Comparison of ENCODE assay signal across 14 cellular contexts in genomic region chr10:5575482-5576153, GRCh38. TPM values are rescaled to one million over a fixed set of nuclear protein-coding genes. Genes with fewer than 3 reads are reported as not detected.
A peak's percentile ranks its signal among the peaks of the same experiment; 100 is the strongest.
DNase-seq lines count a peak whose midpoint lies in the region; ATAC-seq, FAIRE-seq and TF ChIP-seq lines count a peak whose summit lies in the region.
"Had no signal": no experiment of that assay in that cellular context is flagged by ENCODE, and none has a peak within 500 bp of the region (broad histone marks: within the 10 kb centered on the region; RNA-seq: fewer than 3 reads in every experiment).

No MANE protein-coding gene starts in this region.

- H2BK5ac ChIP-seq in mesenchymal stem cell (ENCODE audit: low read depth, low read length, poor library complexity, severe bottlenecking), result no peak overlapping the region

- FAIRE-seq in G401.6 (lab: Jason Lieb, UNC) (peak; percentile 72), astrocyte (lab: Jason Lieb, UNC) (peak; percentile 81)

- no peaks in the 10 kb centered on the region for H3K27me3 ChIP-seq in AG04450 (ENCODE audit: control insufficient read depth, insufficient read depth, low read length)
- H3K27me3 ChIP-seq in astrocyte (ENCODE audit: insufficient read depth, low read length), result no peaks in the 10 kb centered on the region
- H3K27me3 ChIP-seq in mesenchymal stem cell (ENCODE audit: control insufficient read depth in 1 of 2, insufficient read depth in 1 of 2, low read length in 2 of 2), result no peaks in the 10 kb centered on the region
- H3K27me3 ChIP-seq: heart right ventricle had no signal

- H2BK15ac ChIP-seq in mesenchymal stem cell (ENCODE audit: low read depth, poor library complexity, severe bottlenecking), result no peak overlapping the region

- H2BK12ac ChIP-seq in mesenchymal stem cell (ENCODE audit: low read length in 2 of 2), result peak overlapping the region in 1 of 2 experiments; percentile 49

- H4K8ac ChIP-seq in mesenchymal stem cell (ENCODE audit: low read length), result no peak overlapping the region

- H3K4me3 Mint-ChIP-seq in astrocyte (ENCODE audit: unreplicated experiment), result no peak overlapping the region
- H3K4me3 Mint-ChIP-seq: central memory CD8-positive, alpha-beta T cell had no signal

- peaks cover 1% of the 10 kb centered on the region for H3K36me3 Mint-ChIP-seq in astrocyte (ENCODE audit: low read depth, unreplicated experiment)
- H3K36me3 Mint-ChIP-seq: naive B cell had no signal

- DNase-seq in AG04450 (ENCODE audit: low read depth, low spot score) (peak; percentile 33), astrocyte (ENCODE audit: low read depth) (peak; percentile 75), mesenchymal stem cell (no peak), NCI-H2171 (lab: John Stamatoyannopoulos, UW) (no peak), NCI-H187 treated with DMSO at 0.1 percent for 48 hours (lab: John Stamatoyannopoulos, UW) (no peak)
- DNase-seq in activated CD4-positive, alpha-beta T cell treated with anti-CD3 and anti-CD28 coated beads for 1 hour, result no peak
- DNase-seq: heart right ventricle; naive B cell; stimulated activated CD4-positive, alpha-beta T cell treated with anti-CD3 and anti-CD28 coated beads, Interleukin-4, amount 100 ng/mL, for 4 hours had no signal

- no peak overlapping the region for H3K27ac Mint-ChIP-seq in astrocyte (ENCODE audit: unreplicated experiment)
- H3K27ac Mint-ChIP-seq: naive B cell had no signal

- CTCF ChIA-PET in AG04450 (lab: Charles Lee), result no interaction called here

- H3K27ac ChIP-seq in AG04450 (ENCODE audit: low read depth, low read length) (peak overlapping the region; percentile 33), astrocyte (ENCODE audit: low read depth, low read length) (peak overlapping the region; percentile 26), mesenchymal stem cell (ENCODE audit: low read length, poor library complexity, severe bottlenecking) (no peak overlapping the region)
- H3K27ac ChIP-seq: heart right ventricle had no signal

- H2AFZ ChIP-seq in astrocyte (ENCODE audit: low read depth, low read length) (peak overlapping the region; percentile 51), mesenchymal stem cell (ENCODE audit: low read depth, low read length) (no peak overlapping the region)

- H3K9me3 Mint-ChIP-seq in astrocyte (ENCODE audit: unreplicated experiment), result peaks cover 2% of the 10 kb centered on the region
- H3K9me3 Mint-ChIP-seq: central memory CD8-positive, alpha-beta T cell had no signal

- peaks cover 4% of the 10 kb centered on the region for H3K27me3 Mint-ChIP-seq in astrocyte (ENCODE audit: low read depth, unreplicated experiment)
- H3K27me3 Mint-ChIP-seq: central memory CD8-positive, alpha-beta T cell had no signal

- H2BK120ac ChIP-seq in mesenchymal stem cell (ENCODE audit: low read depth, low read length), result no peak overlapping the region

- POLR2A ChIA-PET in AG04450 (lab: Yijun Ruan, JAX), result no interaction called here

- no peak overlapping the region for H3K18ac ChIP-seq in mesenchymal stem cell (ENCODE audit: low read depth in 1 of 2, low read length in 2 of 2)

- no peak overlapping the region for H3K4me3 ChIP-seq in AG04450 (ENCODE audit: low read depth, low read length)
- no peak overlapping the region for H3K4me3 ChIP-seq in astrocyte (ENCODE audit: insufficient read depth, low read depth, low read length)
- H3K4me3 ChIP-seq in mesenchymal stem cell (ENCODE audit: insufficient read depth in 1 of 2, low read depth in 1 of 2, low read length in 2 of 2), result peak overlapping the region in 1 of 2 experiments; percentile 34
- H3K4me3 ChIP-seq: heart right ventricle had no signal

- H2AK5ac ChIP-seq in mesenchymal stem cell (ENCODE audit: low read length, severe bottlenecking), result no peak overlapping the region

- no peak overlapping the region for H4K91ac ChIP-seq in mesenchymal stem cell (ENCODE audit: low read length)

- no peaks in the 10 kb centered on the region for H4K20me1 ChIP-seq in astrocyte (ENCODE audit: insufficient read depth, low read length)

- no peak overlapping the region for H3K23ac ChIP-seq in mesenchymal stem cell (ENCODE audit: low read length in 2 of 2)

- peaks cover under 1% of the 10 kb centered on the region; the same call in 1 of the 2 replicates for H3K9me3 ChIP-seq in AG04450 (ENCODE audit: control insufficient read depth, insufficient read depth, low read length)
- no peaks in the 10 kb centered on the region for H3K9me3 ChIP-seq in astrocyte (ENCODE audit: insufficient read depth, low read depth, low read length)
- H3K9me3 ChIP-seq in mesenchymal stem cell (ENCODE audit: control insufficient read depth, low read length), result no peaks in the 10 kb centered on the region

- peak overlapping the region; percentile 61 for H3K4me2 ChIP-seq in astrocyte (ENCODE audit: low read length)
- no peak overlapping the region for H3K4me2 ChIP-seq in mesenchymal stem cell (ENCODE audit: low read length, poor library complexity, severe bottlenecking)

- peaks cover 9% of the 10 kb centered on the region for H3K4me1 Mint-ChIP-seq in astrocyte (ENCODE audit: low read depth, unreplicated experiment)
- H3K4me1 Mint-ChIP-seq: central memory CD8-positive, alpha-beta T cell had no signal

- H3K4ac ChIP-seq in mesenchymal stem cell (ENCODE audit: low read depth in 1 of 2, low read length in 2 of 2), result no peak overlapping the region

- no peak overlapping the region for H3K14ac ChIP-seq in mesenchymal stem cell (ENCODE audit: low read length in 2 of 2)

- 75% methylated on average over 23 of the region's 23 CpGs for WGBS in mesenchymal stem cell

- H3K79me2 ChIP-seq in astrocyte (ENCODE audit: insufficient read depth, low read length), result no peaks in the 10 kb centered on the region

- no peaks in the 10 kb centered on the region for H3K36me3 ChIP-seq in astrocyte (ENCODE audit: insufficient read depth, low read length)
- H3K36me3 ChIP-seq in mesenchymal stem cell (ENCODE audit: control insufficient read depth in 1 of 2, insufficient read depth in 2 of 2, low read depth in 1 of 2, low read length in 2 of 2), result no peaks in the 10 kb centered on the region
- H3K36me3 ChIP-seq: heart right ventricle had no signal

- no peak for TF ChIP-seq CTCF in AG04450 (IDR thresholded peaks at IDR 0.05; ENCODE audit: low read depth, low read length)
- TF ChIP-seq CTCF in astrocyte (IDR thresholded peaks at IDR 0.05; ENCODE audit: insufficient read depth, low read depth, low read length), result no peak

- H3K4me1 ChIP-seq in astrocyte (ENCODE audit: insufficient read depth, low read length) (peaks cover 18% of the 10 kb centered on the region), mesenchymal stem cell (ENCODE audit: control insufficient read depth, insufficient read depth, low read depth, low read length) (peaks cover 33% of the 10 kb centered on the region)

- peak overlapping the region; percentile 45 for H3K9ac ChIP-seq in astrocyte (ENCODE audit: low read length)
- H3K9ac ChIP-seq in mesenchymal stem cell (ENCODE audit: low read length), result peak overlapping the region; percentile 69

- ATAC-seq in HG03342 (IDR thresholded peaks at IDR 0.05; ENCODE audit: unreplicated experiment), result no peak

- H3K79me1 ChIP-seq in mesenchymal stem cell (replicated peaks; ENCODE audit: low read length, poor library complexity, severe bottlenecking), result no peaks in the 10 kb centered on the region

RNA-seq across cellular contexts. Expression of gene CALML3, which starts 50.9 kb away (rescaled TPM):
- polyA plus RNA-seq in AG04450 (2011; rRNA removed), result not detected in 2 replicates
- polyA minus RNA-seq in AG04450 (2011; rRNA and poly(A)+ RNA removed), result not detected in 2 replicates
- total RNA-seq in astrocyte, result not detected in 2 replicates
- not detected for polyA plus RNA-seq in mesenchymal stem cell (2013, experiment 1 of 2)
- not detected for polyA plus RNA-seq in mesenchymal stem cell (2013, experiment 2 of 2)
- total RNA-seq: heart right ventricle, SK-MEL-5, urinary bladder had no signal
- polyA plus RNA-seq: urinary bladder had no signal

Comparison
In these comparisons a context has a peak if more than half of its experiments do, and no peak if none do; other contexts are left out.
1. DNase-seq: peak in AG04450 (single experiment) and astrocyte (single experiment); none in mesenchymal stem cell (single experiment), activated CD4-positive, alpha-beta T cell treated with anti-CD3 and anti-CD28 coated beads for 1 hour (single experiment), NCI-H2171 (single experiment) and NCI-H187 treated with DMSO at 0.1 percent for 48 hours (single experiment).